16 cellular contexts compared by ENCODE assay signal in the genomic region with DNA sequence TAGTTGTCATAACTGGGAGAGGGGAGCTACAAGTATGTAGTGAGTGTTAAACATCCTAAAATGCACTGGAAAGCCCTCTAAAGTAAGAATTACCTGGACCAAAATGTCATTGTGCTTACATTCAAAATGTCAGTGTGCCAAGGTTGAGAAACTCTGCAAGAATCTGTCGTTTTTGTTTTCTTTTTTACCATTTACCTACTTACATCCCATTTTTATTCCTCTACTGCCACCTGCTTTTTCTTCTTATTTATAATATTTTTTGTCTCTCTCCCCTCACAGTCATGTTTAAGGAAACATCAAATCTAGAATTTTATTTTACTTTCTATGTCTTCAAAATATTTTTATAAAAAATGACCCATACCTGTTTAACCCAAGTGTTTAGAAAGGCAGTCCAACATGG.
"Had no signal": no experiment of that assay in that cellular context is flagged by ENCODE, and none has a peak within 500 bp of the region (broad histone marks: within the 10 kb centered on the region; RNA-seq: fewer than 3 reads in every experiment).

No MANE protein-coding gene starts in this region.

- H3K9me3 Mint-ChIP-seq: type B pancreatic cell had no signal

- H3K9me3 ChIP-seq: psoas muscle, right lobe of liver had no signal

- H3K4me1 Mint-ChIP-seq: naive thymus-derived CD8-positive, alpha-beta T cell; stimulated activated naive CD8-positive, alpha-beta T cell treated with anti-CD3 and anti-CD28 coated beads, Interleukin-15, amount 100 ng/mL, for 72 hours; T-helper 17 cell had no signal

- H3K27ac ChIP-seq: psoas muscle, right lobe of liver, VCaP had no signal

- H3K4me1 ChIP-seq: psoas muscle, right lobe of liver had no signal

- H3K36me3 ChIP-seq: right lobe of liver had no signal

- H3K36me3 Mint-ChIP-seq: activated naive CD4-positive, alpha-beta T cell treated with anti-CD3 and anti-CD28 coated beads, Interleukin-2, amount 50 U/mL, for 72 hours; naive thymus-derived CD8-positive, alpha-beta T cell; type B pancreatic cell had no signal

- ATAC-seq: activated naive CD4-positive, alpha-beta T cell treated with anti-CD3 and anti-CD28 coated beads, Interleukin-2, amount 50 U/mL, for 72 hours; activated T-cell treated with anti-CD3 and anti-CD28 coated beads, Interleukin-2, amount 50 U/mL, for 72 hours; left ventricle myocardium superior; naive thymus-derived CD8-positive, alpha-beta T cell; psoas muscle; right lobe of liver; stimulated activated naive CD8-positive, alpha-beta T cell treated with anti-CD3 and anti-CD28 coated beads, Interleukin-15, amount 100 ng/mL, for 72 hours; T-helper 17 cell had no signal

- DNase-seq: activated CD4-positive, alpha-beta T cell treated with anti-CD3 and anti-CD28 coated beads for 1 hour; activated effector memory CD4-positive, alpha-beta T cell treated with anti-CD3 and anti-CD28 coated beads, Interleukin-2, amount 50 U/mL, for 16 hours; activated T-cell treated with anti-CD3 and anti-CD28 coated beads, Interleukin-2, amount 50 U/mL, for 72 hours; left ventricle myocardium superior; mesendoderm; naive thymus-derived CD8-positive, alpha-beta T cell; psoas muscle; right lobe of liver; small intestine; stimulated activated CD4-positive, alpha-beta T cell treated with anti-CD3 and anti-CD28 coated beads, Interleukin-15, amount 100 ng/mL, for 24 hours; stimulated activated CD4-positive, alpha-beta T cell treated with anti-CD3 and anti-CD28 coated beads, Interleukin-2, amount 100 ng/mL, for 48 hours; stimulated activated naive CD8-positive, alpha-beta T cell treated with anti-CD3 and anti-CD28 coated beads, Interleukin-15, amount 100 ng/mL, for 72 hours; T-helper 17 cell had no signal

- H3K27me3 ChIP-seq: right lobe of liver had no signal

- H3K27me3 Mint-ChIP-seq: naive thymus-derived CD8-positive, alpha-beta T cell; stimulated activated naive CD8-positive, alpha-beta T cell treated with anti-CD3 and anti-CD28 coated beads, Interleukin-15, amount 100 ng/mL, for 72 hours; T-helper 17 cell; type B pancreatic cell had no signal

- H3K4me3 ChIP-seq: psoas muscle, right lobe of liver had no signal

- H3K27ac Mint-ChIP-seq: activated naive CD4-positive, alpha-beta T cell treated with anti-CD3 and anti-CD28 coated beads, Interleukin-2, amount 50 U/mL, for 72 hours; activated T-cell treated with anti-CD3 and anti-CD28 coated beads, Interleukin-2, amount 50 U/mL, for 72 hours; naive thymus-derived CD8-positive, alpha-beta T cell; stimulated activated naive CD8-positive, alpha-beta T cell treated with anti-CD3 and anti-CD28 coated beads, Interleukin-15, amount 100 ng/mL, for 72 hours; T-helper 17 cell; type B pancreatic cell had no signal

- H3K4me3 Mint-ChIP-seq: activated T-cell treated with anti-CD3 and anti-CD28 coated beads, Interleukin-2, amount 50 U/mL, for 72 hours; naive thymus-derived CD8-positive, alpha-beta T cell; stimulated activated naive CD8-positive, alpha-beta T cell treated with anti-CD3 and anti-CD28 coated beads, Interleukin-15, amount 100 ng/mL, for 72 hours; T-helper 17 cell; type B pancreatic cell had no signal
